1 cellular context compared by ENCODE assay signal in the genomic region with DNA sequence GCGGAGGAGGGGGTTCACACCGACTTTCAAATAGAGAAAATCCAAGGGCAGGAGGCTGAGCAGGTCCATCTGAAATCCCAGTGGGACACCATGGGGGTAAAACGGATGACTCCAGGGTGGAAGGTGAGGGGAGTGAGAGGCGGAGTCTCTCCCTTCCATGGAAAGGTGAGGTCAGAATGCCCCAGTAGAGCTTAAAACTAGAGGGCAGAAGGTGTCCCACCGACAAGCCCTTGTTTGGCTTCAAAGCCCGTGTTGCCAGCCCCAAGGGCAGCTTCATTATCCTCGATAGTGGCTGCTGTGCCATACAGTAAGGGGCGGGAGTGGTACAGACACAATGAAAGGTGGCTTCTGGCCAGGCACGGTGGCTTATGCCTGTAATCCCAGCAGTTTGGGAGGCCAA.
TF ChIP-seq lines count a peak whose summit lies in the region.

No MANE protein-coding gene starts in this region.

TF ChIP-seq in H1, 55 proteins besides CTCF, POLR2A, EP300 and RAD21 (continued from another document):
- TF ChIP-seq, protein P1, sequence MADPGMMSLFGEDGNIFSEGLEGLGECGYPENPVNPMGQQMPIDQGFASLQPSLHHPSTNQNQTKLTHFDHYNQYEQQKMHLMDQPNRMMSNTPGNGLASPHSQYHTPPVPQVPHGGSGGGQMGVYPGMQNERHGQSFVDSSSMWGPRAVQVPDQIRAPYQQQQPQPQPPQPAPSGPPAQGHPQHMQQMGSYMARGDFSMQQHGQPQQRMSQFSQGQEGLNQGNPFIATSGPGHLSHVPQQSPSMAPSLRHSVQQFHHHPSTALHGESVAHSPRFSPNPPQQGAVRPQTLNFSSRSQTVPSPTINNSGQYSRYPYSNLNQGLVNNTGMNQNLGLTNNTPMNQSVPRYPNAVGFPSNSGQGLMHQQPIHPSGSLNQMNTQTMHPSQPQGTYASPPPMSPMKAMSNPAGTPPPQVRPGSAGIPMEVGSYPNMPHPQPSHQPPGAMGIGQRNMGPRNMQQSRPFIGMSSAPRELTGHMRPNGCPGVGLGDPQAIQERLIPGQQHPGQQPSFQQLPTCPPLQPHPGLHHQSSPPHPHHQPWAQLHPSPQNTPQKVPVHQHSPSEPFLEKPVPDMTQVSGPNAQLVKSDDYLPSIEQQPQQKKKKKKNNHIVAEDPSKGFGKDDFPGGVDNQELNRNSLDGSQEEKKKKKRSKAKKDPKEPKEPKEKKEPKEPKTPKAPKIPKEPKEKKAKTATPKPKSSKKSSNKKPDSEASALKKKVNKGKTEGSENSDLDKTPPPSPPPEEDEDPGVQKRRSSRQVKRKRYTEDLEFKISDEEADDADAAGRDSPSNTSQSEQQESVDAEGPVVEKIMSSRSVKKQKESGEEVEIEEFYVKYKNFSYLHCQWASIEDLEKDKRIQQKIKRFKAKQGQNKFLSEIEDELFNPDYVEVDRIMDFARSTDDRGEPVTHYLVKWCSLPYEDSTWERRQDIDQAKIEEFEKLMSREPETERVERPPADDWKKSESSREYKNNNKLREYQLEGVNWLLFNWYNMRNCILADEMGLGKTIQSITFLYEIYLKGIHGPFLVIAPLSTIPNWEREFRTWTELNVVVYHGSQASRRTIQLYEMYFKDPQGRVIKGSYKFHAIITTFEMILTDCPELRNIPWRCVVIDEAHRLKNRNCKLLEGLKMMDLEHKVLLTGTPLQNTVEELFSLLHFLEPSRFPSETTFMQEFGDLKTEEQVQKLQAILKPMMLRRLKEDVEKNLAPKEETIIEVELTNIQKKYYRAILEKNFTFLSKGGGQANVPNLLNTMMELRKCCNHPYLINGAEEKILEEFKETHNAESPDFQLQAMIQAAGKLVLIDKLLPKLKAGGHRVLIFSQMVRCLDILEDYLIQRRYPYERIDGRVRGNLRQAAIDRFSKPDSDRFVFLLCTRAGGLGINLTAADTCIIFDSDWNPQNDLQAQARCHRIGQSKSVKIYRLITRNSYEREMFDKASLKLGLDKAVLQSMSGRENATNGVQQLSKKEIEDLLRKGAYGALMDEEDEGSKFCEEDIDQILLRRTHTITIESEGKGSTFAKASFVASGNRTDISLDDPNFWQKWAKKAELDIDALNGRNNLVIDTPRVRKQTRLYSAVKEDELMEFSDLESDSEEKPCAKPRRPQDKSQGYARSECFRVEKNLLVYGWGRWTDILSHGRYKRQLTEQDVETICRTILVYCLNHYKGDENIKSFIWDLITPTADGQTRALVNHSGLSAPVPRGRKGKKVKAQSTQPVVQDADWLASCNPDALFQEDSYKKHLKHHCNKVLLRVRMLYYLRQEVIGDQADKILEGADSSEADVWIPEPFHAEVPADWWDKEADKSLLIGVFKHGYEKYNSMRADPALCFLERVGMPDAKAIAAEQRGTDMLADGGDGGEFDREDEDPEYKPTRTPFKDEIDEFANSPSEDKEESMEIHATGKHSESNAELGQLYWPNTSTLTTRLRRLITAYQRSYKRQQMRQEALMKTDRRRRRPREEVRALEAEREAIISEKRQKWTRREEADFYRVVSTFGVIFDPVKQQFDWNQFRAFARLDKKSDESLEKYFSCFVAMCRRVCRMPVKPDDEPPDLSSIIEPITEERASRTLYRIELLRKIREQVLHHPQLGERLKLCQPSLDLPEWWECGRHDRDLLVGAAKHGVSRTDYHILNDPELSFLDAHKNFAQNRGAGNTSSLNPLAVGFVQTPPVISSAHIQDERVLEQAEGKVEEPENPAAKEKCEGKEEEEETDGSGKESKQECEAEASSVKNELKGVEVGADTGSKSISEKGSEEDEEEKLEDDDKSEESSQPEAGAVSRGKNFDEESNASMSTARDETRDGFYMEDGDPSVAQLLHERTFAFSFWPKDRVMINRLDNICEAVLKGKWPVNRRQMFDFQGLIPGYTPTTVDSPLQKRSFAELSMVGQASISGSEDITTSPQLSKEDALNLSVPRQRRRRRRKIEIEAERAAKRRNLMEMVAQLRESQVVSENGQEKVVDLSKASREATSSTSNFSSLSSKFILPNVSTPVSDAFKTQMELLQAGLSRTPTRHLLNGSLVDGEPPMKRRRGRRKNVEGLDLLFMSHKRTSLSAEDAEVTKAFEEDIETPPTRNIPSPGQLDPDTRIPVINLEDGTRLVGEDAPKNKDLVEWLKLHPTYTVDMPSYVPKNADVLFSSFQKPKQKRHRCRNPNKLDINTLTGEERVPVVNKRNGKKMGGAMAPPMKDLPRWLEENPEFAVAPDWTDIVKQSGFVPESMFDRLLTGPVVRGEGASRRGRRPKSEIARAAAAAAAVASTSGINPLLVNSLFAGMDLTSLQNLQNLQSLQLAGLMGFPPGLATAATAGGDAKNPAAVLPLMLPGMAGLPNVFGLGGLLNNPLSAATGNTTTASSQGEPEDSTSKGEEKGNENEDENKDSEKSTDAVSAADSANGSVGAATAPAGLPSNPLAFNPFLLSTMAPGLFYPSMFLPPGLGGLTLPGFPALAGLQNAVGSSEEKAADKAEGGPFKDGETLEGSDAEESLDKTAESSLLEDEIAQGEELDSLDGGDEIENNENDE (IDR thresholded peaks at IDR 0.05; ENCODE audit: insufficient replicate concordance, low read length): no peak
- TF ChIP-seq, protein P2, sequence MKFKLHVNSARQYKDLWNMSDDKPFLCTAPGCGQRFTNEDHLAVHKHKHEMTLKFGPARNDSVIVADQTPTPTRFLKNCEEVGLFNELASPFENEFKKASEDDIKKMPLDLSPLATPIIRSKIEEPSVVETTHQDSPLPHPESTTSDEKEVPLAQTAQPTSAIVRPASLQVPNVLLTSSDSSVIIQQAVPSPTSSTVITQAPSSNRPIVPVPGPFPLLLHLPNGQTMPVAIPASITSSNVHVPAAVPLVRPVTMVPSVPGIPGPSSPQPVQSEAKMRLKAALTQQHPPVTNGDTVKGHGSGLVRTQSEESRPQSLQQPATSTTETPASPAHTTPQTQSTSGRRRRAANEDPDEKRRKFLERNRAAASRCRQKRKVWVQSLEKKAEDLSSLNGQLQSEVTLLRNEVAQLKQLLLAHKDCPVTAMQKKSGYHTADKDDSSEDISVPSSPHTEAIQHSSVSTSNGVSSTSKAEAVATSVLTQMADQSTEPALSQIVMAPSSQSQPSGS (IDR thresholded peaks at IDR 0.05; ENCODE audit: low read length): no peak
- TF ChIP-seq SUZ12 (IDR thresholded peaks at IDR 0.05; ENCODE audit: low read length): no peak
- TF ChIP-seq SIRT6 (IDR thresholded peaks at IDR 0.05; ENCODE audit: low read length): no peak
- TF ChIP-seq BACH1 (IDR thresholded peaks at IDR 0.05; ENCODE audit: low read length): no peak
- TF ChIP-seq ASH2L (IDR thresholded peaks at IDR 0.05; ENCODE audit: low read length): no peak
- TF ChIP-seq BRCA1 (IDR thresholded peaks at IDR 0.05; ENCODE audit: low read depth, low read length): no peak
